Comparison of ENCODE assay signal across 8 cellular contexts in the genomic region with DNA sequence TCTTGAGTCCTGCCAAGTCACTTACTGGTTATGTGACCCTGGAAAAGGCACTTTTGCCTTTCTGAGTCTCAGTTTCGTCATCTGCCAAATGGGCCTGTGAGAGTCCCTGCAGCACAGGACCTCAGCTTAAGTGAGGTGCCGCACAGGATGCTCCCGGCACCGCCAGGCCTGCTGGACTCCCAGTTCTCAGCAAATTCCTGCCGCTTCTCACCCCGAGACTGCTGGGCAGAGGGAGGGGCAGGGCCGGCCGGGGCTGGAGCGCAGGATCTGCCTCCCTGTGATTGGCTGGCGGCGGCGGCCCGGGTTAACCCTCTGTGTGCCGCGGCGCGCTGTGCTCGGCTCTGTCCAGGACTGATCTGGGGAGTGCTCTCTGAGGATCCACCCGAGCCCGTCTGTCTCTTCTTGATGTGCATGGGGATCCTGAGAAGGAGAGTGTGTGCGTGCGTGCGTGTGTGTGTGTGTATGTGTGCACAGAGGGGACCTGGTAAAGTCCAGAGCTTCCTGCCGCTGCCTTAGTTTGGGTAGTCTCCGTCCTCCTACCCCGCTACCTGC. TPM values are rescaled to one million over a fixed set of nuclear protein-coding genes. Genes with fewer than 3 reads are reported as not detected.
A peak's percentile ranks its signal among the peaks of the same experiment; 100 is the strongest.
DNase-seq lines count a peak whose midpoint lies in the region; ATAC-seq and TF ChIP-seq lines count a peak whose summit lies in the region.

No MANE protein-coding gene starts in this region.

- peak; percentile 36 for TF ChIP-seq CTCF in LNCAP (IDR thresholded peaks at IDR 0.05)
- TF ChIP-seq CTCF in fibroblast of villous mesenchyme (IDR thresholded peaks at IDR 0.05; ENCODE audit: insufficient read depth, low read depth, low read length) = no peak

- H3K4me1 Mint-ChIP-seq in activated CD8-positive, alpha-beta T cell treated with anti-CD3 and anti-CD28 coated beads, Interleukin-2, amount 10 ng/mL, durations not matched to agents 7 days and 5 days (ENCODE audit: low read depth) = peaks cover 52% of the 10 kb centered on the region
- H3K4me1 Mint-ChIP-seq in natural killer cell treated with Interleukin-12 subunit alpha and Interleukin-12 subunit beta and Interleukin-15 and Interleukin-18, amount 100 ng/mL, for 72 hours (ENCODE audit: low read depth in 2 of 2) = peaks cover 20 to 34% of the 10 kb centered on the region in 2 donors

- DNase-seq in stimulated activated naive CD4-positive, alpha-beta T cell treated with Interleukin-2 at 50 U/mL for 16 hours (lab: John Stamatoyannopoulos, UW) = peak; percentile 26
- DNase-seq in stimulated activated naive CD4-positive, alpha-beta T cell (lab: John Stamatoyannopoulos, UW) = no peak
- no peak for DNase-seq in activated CD8-positive, alpha-beta T cell treated with anti-CD3 and anti-CD28 coated beads, Interleukin-2, amount 10 ng/mL, durations not matched to agents 7 days and 5 days
- DNase-seq in fibroblast of villous mesenchyme (ENCODE audit: low read depth) = peak; percentile 84
- DNase-seq in natural killer cell treated with Interleukin-12 subunit alpha and Interleukin-12 subunit beta and Interleukin-15 and Interleukin-18, amount 100 ng/mL, for 72 hours (ENCODE audit: low spot score) = no peak
- no peak for DNase-seq in DMS79 (lab: John Stamatoyannopoulos, UW)

- H3K36me3 Mint-ChIP-seq in activated CD8-positive, alpha-beta T cell treated with anti-CD3 and anti-CD28 coated beads, Interleukin-2, amount 10 ng/mL, durations not matched to agents 7 days and 5 days (ENCODE audit: low read depth) = peaks cover 64% of the 10 kb centered on the region
- peaks cover 7% of the 10 kb centered on the region for H3K36me3 Mint-ChIP-seq in natural killer cell treated with Interleukin-12 subunit alpha and Interleukin-12 subunit beta and Interleukin-15 and Interleukin-18, amount 100 ng/mL, for 72 hours

- no peaks in the 10 kb centered on the region for H3K9me3 Mint-ChIP-seq in activated CD8-positive, alpha-beta T cell treated with anti-CD3 and anti-CD28 coated beads, Interleukin-2, amount 10 ng/mL, durations not matched to agents 7 days and 5 days (ENCODE audit: insufficient read depth)
- no peaks in the 10 kb centered on the region for H3K9me3 Mint-ChIP-seq in natural killer cell treated with Interleukin-12 subunit alpha and Interleukin-12 subunit beta and Interleukin-15 and Interleukin-18, amount 100 ng/mL, for 72 hours

- peak overlapping the region; percentile 69 for H3K4me3 ChIP-seq in fibroblast of villous mesenchyme (ENCODE audit: low read depth, low read length)

- ATAC-seq in activated CD8-positive, alpha-beta T cell treated with anti-CD3 and anti-CD28 coated beads, Interleukin-2, amount 10 ng/mL, durations not matched to agents 7 days and 5 days = peak; percentile 52
- peak; percentile 58 to 78 for ATAC-seq in natural killer cell treated with Interleukin-12 subunit alpha and Interleukin-12 subunit beta and Interleukin-15 and Interleukin-18, amount 100 ng/mL, for 72 hours
- ATAC-seq in GM18909 (IDR thresholded peaks at IDR 0.05; ENCODE audit: poor library complexity, unreplicated experiment) = no peak

- POLR2A ChIA-PET in activated CD8-positive, alpha-beta T cell treated with anti-CD3 and anti-CD28 coated beads, Interleukin-2, amount 10 ng/mL, durations not matched to agents 7 days and 5 days (lab: Charles Lee) = interaction anchor here (0.7 to 17.0 kb wide), 4 partner anchors 22 to 236 kb away, joined by 3 to 543 read pairs (median 6); a partner anchor contains a TSS

- peak overlapping the region; percentile 72 for H3K27ac Mint-ChIP-seq in activated CD8-positive, alpha-beta T cell treated with anti-CD3 and anti-CD28 coated beads, Interleukin-2, amount 10 ng/mL, durations not matched to agents 7 days and 5 days
- no peak overlapping the region for H3K27ac Mint-ChIP-seq in natural killer cell treated with Interleukin-12 subunit alpha and Interleukin-12 subunit beta and Interleukin-15 and Interleukin-18, amount 100 ng/mL, for 72 hours

- peak overlapping the region; percentile 65 for H3K4me3 Mint-ChIP-seq in activated CD8-positive, alpha-beta T cell treated with anti-CD3 and anti-CD28 coated beads, Interleukin-2, amount 10 ng/mL, durations not matched to agents 7 days and 5 days
- H3K4me3 Mint-ChIP-seq in natural killer cell treated with Interleukin-12 subunit alpha and Interleukin-12 subunit beta and Interleukin-15 and Interleukin-18, amount 100 ng/mL, for 72 hours = peak overlapping the region; percentile 93

- H3K27me3 Mint-ChIP-seq in activated CD8-positive, alpha-beta T cell treated with anti-CD3 and anti-CD28 coated beads, Interleukin-2, amount 10 ng/mL, durations not matched to agents 7 days and 5 days (ENCODE audit: low read depth) = no peaks in the 10 kb centered on the region
- no peaks in the 10 kb centered on the region for H3K27me3 Mint-ChIP-seq in natural killer cell treated with Interleukin-12 subunit alpha and Interleukin-12 subunit beta and Interleukin-15 and Interleukin-18, amount 100 ng/mL, for 72 hours

- CTCF ChIA-PET in activated CD8-positive, alpha-beta T cell treated with anti-CD3 and anti-CD28 coated beads, Interleukin-2, amount 10 ng/mL, durations not matched to agents 7 days and 5 days (lab: Charles Lee) = interaction anchor here (1.2 to 16.5 kb wide), 11 partner anchors 18 to 276 kb away, joined by 3 to 956 read pairs (median 12); a partner anchor contains a TSS

RNA-seq across cellular contexts. Expression of a gene that starts 8.6 kb away (rescaled TPM):
- total RNA-seq in activated CD8-positive, alpha-beta T cell treated with anti-CD3 and anti-CD28 coated beads, Interleukin-2, amount 10 ng/mL, durations not matched to agents 7 days and 5 days = 10 to 100 TPM; 30.0 to 30.9 TPM
- 4.7 and 5.2 TPM in 2 replicates for total RNA-seq in fibroblast of villous mesenchyme
- total RNA-seq in natural killer cell treated with Interleukin-12 subunit alpha and Interleukin-12 subunit beta and Interleukin-15 and Interleukin-18, amount 100 ng/mL, for 72 hours = 10 to 100 TPM; 27.1 to 40.8 TPM

RNA-seq across cellular contexts. Expression of a gene that starts 18.9 kb away (rescaled TPM):
- 100 to 1,000 TPM; 145 to 154 TPM for total RNA-seq in activated CD8-positive, alpha-beta T cell treated with anti-CD3 and anti-CD28 coated beads, Interleukin-2, amount 10 ng/mL, durations not matched to agents 7 days and 5 days
- 9.0 and 11.7 TPM in 2 replicates for total RNA-seq in fibroblast of villous mesenchyme
- total RNA-seq in natural killer cell treated with Interleukin-12 subunit alpha and Interleukin-12 subunit beta and Interleukin-15 and Interleukin-18, amount 100 ng/mL, for 72 hours = 10 to 100 TPM; 76.1 to 78.0 TPM

RNA-seq across cellular contexts. Expression of a gene that starts 46.3 kb away (rescaled TPM):
- not detected for total RNA-seq in activated CD8-positive, alpha-beta T cell treated with anti-CD3 and anti-CD28 coated beads, Interleukin-2, amount 10 ng/mL, durations not matched to agents 7 days and 5 days
- not detected in 2 replicates for total RNA-seq in fibroblast of villous mesenchyme
- not detected for total RNA-seq in natural killer cell treated with Interleukin-12 subunit alpha and Interleukin-12 subunit beta and Interleukin-15 and Interleukin-18, amount 100 ng/mL, for 72 hours

Comparison
In these comparisons a context has a peak if more than half of its experiments do, and no peak if none do; other contexts are left out.
1. DNase-seq: peak in stimulated activated naive CD4-positive, alpha-beta T cell treated with Interleukin-2 at 50 U/mL for 16 hours (single experiment) and fibroblast of villous mesenchyme (single experiment); none in stimulated activated naive CD4-positive, alpha-beta T cell (0 of 6), activated CD8-positive, alpha-beta T cell treated with anti-CD3 and anti-CD28 coated beads, Interleukin-2, amount 10 ng/mL, durations not matched to agents 7 days and 5 days (single experiment), natural killer cell treated with Interleukin-12 subunit alpha and Interleukin-12 subunit beta and Interleukin-15 and Interleukin-18, amount 100 ng/mL, for 72 hours (single experiment) and DMS79 (single experiment).